ENCODE assay signal across 16 cellular contexts in the genomic region with DNA sequence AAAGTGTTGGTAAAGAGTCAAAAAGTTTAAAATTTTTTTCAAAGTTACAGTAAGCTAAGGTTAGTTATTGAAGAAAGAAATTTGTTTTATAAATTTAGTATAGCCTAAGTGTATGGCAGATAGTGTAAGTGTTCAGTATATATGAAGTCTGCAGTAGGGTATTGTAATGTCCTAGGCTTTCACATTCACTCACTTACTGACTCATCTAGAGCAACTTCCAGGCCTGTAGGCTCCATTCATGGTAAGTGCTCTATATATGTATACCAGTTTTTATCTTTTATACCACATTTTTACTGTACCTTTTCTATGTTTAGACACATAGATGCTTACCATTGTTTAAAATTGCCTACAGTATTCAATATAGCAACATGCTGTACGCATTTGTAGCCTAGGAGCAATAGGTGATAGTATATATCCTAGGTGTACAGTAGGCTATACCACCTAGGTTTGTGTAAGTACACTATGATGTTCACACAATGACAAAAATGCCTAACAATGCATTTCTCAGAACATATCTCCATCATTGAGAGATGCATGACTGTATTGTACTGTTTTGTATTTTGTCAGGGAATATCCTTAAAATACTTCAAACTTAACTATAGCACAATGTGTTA. TPM values are rescaled to one million over a fixed set of nuclear protein-coding genes. Genes with fewer than 3 reads are reported as not detected.
DNase-seq lines count a peak whose midpoint lies in the region; ATAC-seq, FAIRE-seq and TF ChIP-seq lines count a peak whose summit lies in the region.
"Had no signal": no experiment of that assay in that cellular context is flagged by ENCODE, and none has a peak within 500 bp of the region (broad histone marks: within the 10 kb centered on the region; RNA-seq: fewer than 3 reads in every experiment).

No MANE protein-coding gene starts in this region.

- H3K27me3 ChIP-seq in bronchial epithelial cell (ENCODE audit: control insufficient read depth, insufficient read depth, low read length) (no peaks in the 10 kb centered on the region), Peyer's patch (no peaks in the 10 kb centered on the region), heart left ventricle (no peaks in the 10 kb centered on the region)
- H3K27me3 ChIP-seq: left lung had no signal

- no peak for TF ChIP-seq POLR2A in Peyer's patch (IDR thresholded peaks at IDR 0.05)
- TF ChIP-seq POLR2A in heart left ventricle (IDR thresholded peaks at IDR 0.05), result no peak

- ATAC-seq in GM18520 (IDR thresholded peaks at IDR 0.05; ENCODE audit: unreplicated experiment), result peak; percentile 45
- ATAC-seq in GM21360 (IDR thresholded peaks at IDR 0.05; ENCODE audit: unreplicated experiment), result peak; percentile 56
- ATAC-seq in HG03060 (IDR thresholded peaks at IDR 0.05; ENCODE audit: low read depth, unreplicated experiment), result peak; percentile 40
- no peak for ATAC-seq in heart left ventricle
- ATAC-seq: left lung had no signal

- FAIRE-seq in bronchial epithelial cell (lab: Jason Lieb, UNC), result no peak
- FAIRE-seq: H54 had no signal

- H3K27ac ChIP-seq in Peyer's patch (no peak overlapping the region), heart left ventricle (no peak overlapping the region)
- H3K27ac ChIP-seq: PC-9 had no signal

- no peak overlapping the region for H3K4me3 ChIP-seq in bronchial epithelial cell (ENCODE audit: low read depth, low read length)
- no peak overlapping the region for H3K4me3 ChIP-seq in Peyer's patch
- H3K4me3 ChIP-seq in heart left ventricle, result no peak overlapping the region
- H3K4me3 ChIP-seq: left lung, PC-9 had no signal

- H3K36me3 ChIP-seq in bronchial epithelial cell (ENCODE audit: control insufficient read depth, insufficient read depth, low read length), result no peaks in the 10 kb centered on the region
- H3K36me3 ChIP-seq in Peyer's patch, result peaks cover 0 to 6% (median 0%) of the 10 kb centered on the region in 3 donors
- peaks cover 0 to 18% (median 0%) of the 10 kb centered on the region in 9 donors for H3K36me3 ChIP-seq in heart left ventricle
- H3K36me3 ChIP-seq: left lung had no signal

- intact Hi-C loops in heart left ventricle (cut with DNase I), result no loop called here

- whole genome bisulfite sequencing in heart left ventricle, 4 donors, result 96 to 100% (median 99%) methylated on average over 1 of the region's 1 CpG

- TF ChIP-seq CTCF in bronchial epithelial cell (IDR thresholded peaks at IDR 0.05; ENCODE audit: insufficient read depth, low read length, severe bottlenecking), result no peak
- TF ChIP-seq CTCF in Peyer's patch (IDR thresholded peaks at IDR 0.05), result no peak
- TF ChIP-seq CTCF in heart left ventricle (IDR thresholded peaks at IDR 0.05), result no peak

- peak; percentile 24 for DNase-seq in bronchial epithelial cell (ENCODE audit: low read depth)
- no peak for DNase-seq in AML-193 (lab: John Stamatoyannopoulos, UW)
- no peak for DNase-seq in NCI-H82 (lab: John Stamatoyannopoulos, UW)
- no peak for DNase-seq in Peyer's patch
- DNase-seq in heart left ventricle, result no peak
- DNase-seq: activated naive CD4-positive, alpha-beta T cell; DMS153; effector CD4-positive, alpha-beta T cell; left lung; naive B cell; NCI-H446 treated with DMSO at 0.1 percent for 48 hours; PC-9 had no signal

- H3K9me3 ChIP-seq in Peyer's patch, result no peaks in the 10 kb centered on the region
- no peaks in the 10 kb centered on the region for H3K9me3 ChIP-seq in heart left ventricle
- H3K9me3 ChIP-seq: left lung had no signal

- H3K4me1 ChIP-seq in Peyer's patch (peaks cover 0 to 18% (median 2%) of the 10 kb centered on the region in 4 donors), heart left ventricle (peaks cover 0 to 44% (median 30%) of the 10 kb centered on the region in 12 donors)

RNA-seq across cellular contexts. Expression of gene CYSTM1, which starts 38.5 kb away (rescaled TPM):
- total RNA-seq in bronchial epithelial cell (22.4 and 25.5 TPM in 2 replicates), Peyer's patch (100 to 1,000 TPM in 3 of 4 donors, 10 to 100 TPM in 1; 60.2 to 185 (median 140) TPM), heart left ventricle (100 to 1,000 TPM in 3 of 9 donors, 10 to 100 TPM in 6; 58.1 to 222 (median 94.5) TPM)
- 100 to 1,000 TPM in 1 of 2 donors, 10 to 100 TPM in 1; 82.0 to 238 TPM for polyA plus RNA-seq in heart left ventricle

Comparison
In these comparisons a context has a peak if more than half of its experiments do, and no peak if none do; other contexts are left out.
1. ATAC-seq: peak in GM18520 (single experiment), GM21360 (single experiment) and HG03060 (single experiment); none in heart left ventricle (0 of 4).